8 cellular contexts compared by ENCODE assay signal in the genomic region with DNA sequence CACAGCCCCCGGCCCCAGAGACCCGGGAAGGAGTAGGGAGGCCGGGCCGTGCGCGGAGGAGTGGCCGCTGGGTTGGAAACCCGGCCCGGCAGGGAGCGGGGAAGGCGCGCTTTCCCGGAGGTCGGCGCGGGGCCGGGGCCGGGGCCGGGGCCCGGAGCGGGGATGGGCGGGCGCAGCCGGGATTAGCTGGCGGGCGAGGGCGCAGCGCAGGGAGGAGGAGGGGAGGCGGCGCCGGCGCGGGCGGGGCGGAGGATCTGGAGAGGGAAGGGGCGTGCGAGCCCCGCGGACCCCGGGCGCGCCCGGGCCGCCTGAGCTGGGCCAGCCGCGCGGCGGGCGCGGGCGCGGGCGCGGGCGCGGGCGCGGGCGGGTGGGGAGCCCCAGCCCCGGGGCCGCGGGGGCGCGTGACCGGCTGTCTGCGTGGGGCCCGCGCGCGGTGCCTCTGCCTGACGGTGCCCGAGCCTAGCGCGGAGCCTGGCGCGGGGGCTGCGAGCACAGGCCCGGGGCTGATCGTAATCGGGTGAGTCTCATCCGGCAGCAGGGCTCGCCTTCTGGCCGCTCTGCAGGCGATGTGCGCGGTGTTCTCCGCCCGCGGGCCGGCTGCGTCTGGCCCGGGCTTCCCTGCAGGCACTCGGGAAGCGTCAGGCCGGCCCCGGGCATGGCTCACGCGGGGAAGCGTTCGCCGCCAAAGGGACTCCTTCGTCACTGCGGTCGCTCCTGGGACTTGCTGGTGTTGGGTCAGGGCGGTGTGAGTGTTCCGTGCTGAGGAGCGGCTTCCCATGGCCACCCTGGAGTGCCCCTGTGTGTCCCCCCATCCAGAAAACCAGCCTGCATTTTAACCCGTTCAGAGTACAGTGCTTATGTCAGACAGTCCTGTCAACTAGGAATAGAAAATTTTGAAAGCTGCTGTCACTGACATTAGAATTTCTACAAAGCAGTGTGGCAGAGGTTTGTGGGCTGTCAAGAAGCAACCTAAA. TPM values are rescaled to one million over a fixed set of nuclear protein-coding genes. Genes with fewer than 3 reads are reported as not detected.
DNase-seq lines count a peak whose midpoint lies in the region; ATAC-seq and TF ChIP-seq lines count a peak whose summit lies in the region.

No MANE protein-coding gene starts in this region.

- H3K4me3 ChIP-seq in CD8-positive, alpha-beta memory T cell (ENCODE audit: low read length) = no peak overlapping the region
- H3K4me3 ChIP-seq in neural cell (ENCODE audit: low read length) = peak overlapping the region; percentile 93

- POLR2A ChIA-PET in CD8-positive, alpha-beta memory T cell (lab: Charles Lee) = no interaction called here

- H3K4me1 Mint-ChIP-seq in CD8-positive, alpha-beta memory T cell = peaks cover 5 to 13% (median 11%) of the 10 kb centered on the region in 3 donors
- no peaks in the 10 kb centered on the region for H3K4me1 Mint-ChIP-seq in activated T-helper 2 cell treated with anti-CD3 and anti-CD28 coated beads, Interferon-gamma antibody, Interleukin-2, Interleukin-4, amounts not matched to agents 10 μg/mL and 5 μg/mL and 100 μg/mL, durations not matched to agents 14 hours and 24 hours and 36 hours (ENCODE audit: low read depth)

- peaks cover 14% of the 10 kb centered on the region for H3K27me3 ChIP-seq in CD8-positive, alpha-beta memory T cell (ENCODE audit: insufficient read depth, low read length, poor library complexity, severe bottlenecking)
- H3K27me3 ChIP-seq in neural cell (ENCODE audit: insufficient read depth, low read depth, low read length) = peaks cover 4% of the 10 kb centered on the region

- intact Hi-C loops in activated T-helper 2 cell treated with anti-CD3 and anti-CD28 coated beads, Interferon-gamma antibody, Interleukin-2, Interleukin-4, amounts not matched to agents 10 μg/mL and 5 μg/mL and 100 μg/mL, durations not matched to agents 14 hours and 24 hours and 36 hours (cut with micrococcal nuclease) = loop anchor here (2.0 kb wide), 1 partner anchor 46 kb away; the partner anchor contains the start of gene CYP4V2

- no peak for TF ChIP-seq CTCF in neural cell (IDR thresholded peaks at IDR 0.05; ENCODE audit: poor library complexity, severe bottlenecking)

- H3K27ac Mint-ChIP-seq in CD8-positive, alpha-beta memory T cell = peak overlapping the region in 1 of 8 donors; percentile 24
- no peak overlapping the region for H3K27ac Mint-ChIP-seq in activated T-helper 2 cell treated with anti-CD3 and anti-CD28 coated beads, Interferon-gamma antibody, Interleukin-2, Interleukin-4, amounts not matched to agents 10 μg/mL and 5 μg/mL and 100 μg/mL, durations not matched to agents 14 hours and 24 hours and 36 hours

- peak overlapping the region; percentile 76 for H2AFZ ChIP-seq in neural cell (ENCODE audit: low read depth, low read length)

- peak overlapping the region; percentile 62 for H3K4me2 ChIP-seq in neural cell (ENCODE audit: low read length)

- peaks cover 4% of the 10 kb centered on the region for H3K4me1 ChIP-seq in CD8-positive, alpha-beta memory T cell (ENCODE audit: insufficient read depth, low read length)

- H3K9me3 ChIP-seq in CD8-positive, alpha-beta memory T cell (ENCODE audit: low read length) = no peaks in the 10 kb centered on the region
- H3K9me3 ChIP-seq in neural cell (ENCODE audit: low read length) = no peaks in the 10 kb centered on the region

- H3K27ac ChIP-seq in CD8-positive, alpha-beta memory T cell (ENCODE audit: low read depth, low read length) = no peak overlapping the region
- H3K27ac ChIP-seq in neural cell (ENCODE audit: low read length) = peak overlapping the region; percentile 36

- CTCF ChIA-PET in CD8-positive, alpha-beta memory T cell (lab: Charles Lee) = interaction anchor here (0.8 kb wide), 1 partner anchor 10 kb away, joined by 3 read pairs; no protein-coding TSS in a partner anchor

- TF ChIP-seq RAD21 in neural cell (conservative IDR thresholded peaks at IDR 0.05) = peak; percentile 11

- peak; percentile 45 for TF ChIP-seq EP300 in neural cell (conservative IDR thresholded peaks at IDR 0.05; ENCODE audit: poor library complexity, severe bottlenecking)

- H3K9ac ChIP-seq in neural cell (ENCODE audit: low read length) = peak overlapping the region; percentile 78

- H3K4me3 Mint-ChIP-seq in CD8-positive, alpha-beta memory T cell = peak overlapping the region; percentile 54 to 83 (median 73)
- peak overlapping the region; percentile 72 for H3K4me3 Mint-ChIP-seq in activated T-helper 2 cell treated with anti-CD3 and anti-CD28 coated beads, Interferon-gamma antibody, Interleukin-2, Interleukin-4, amounts not matched to agents 10 μg/mL and 5 μg/mL and 100 μg/mL, durations not matched to agents 14 hours and 24 hours and 36 hours (ENCODE audit: low read depth)

- H3F3A ChIP-seq in neural cell (ENCODE audit: insufficient read depth, low read length, poor library complexity, severe bottlenecking) = no peaks in the 10 kb centered on the region

- ATAC-seq in GM19438 (IDR thresholded peaks at IDR 0.05; ENCODE audit: low read depth, unreplicated experiment) (peak; percentile 48), GM19328 (IDR thresholded peaks at IDR 0.05; ENCODE audit: unreplicated experiment) (no peak)

- no peak for DNase-seq in CD8-positive, alpha-beta memory T cell
- DNase-seq in HT-29 (ENCODE audit: low spot score) = peak; percentile 38
- DNase-seq in activated T-helper 2 cell treated with anti-CD3 and anti-CD28 coated beads, Interferon-gamma antibody, Interleukin-2, Interleukin-4, amounts not matched to agents 10 μg/mL and 5 μg/mL and 100 μg/mL, durations not matched to agents 14 hours and 24 hours and 36 hours (ENCODE audit: low spot score) = no peak
- peak; percentile 45 for DNase-seq in foreskin melanocyte
- no peak for DNase-seq in DMS114 treated with DMSO at 0.1 percent for 48 hours (lab: John Stamatoyannopoulos, UW; ENCODE audit: unreplicated experiment)

- no peaks in the 10 kb centered on the region for H4K20me1 ChIP-seq in neural cell (ENCODE audit: insufficient read depth)

- H3K9me3 Mint-ChIP-seq in CD8-positive, alpha-beta memory T cell = no peaks in the 10 kb centered on the region
- no peaks in the 10 kb centered on the region for H3K9me3 Mint-ChIP-seq in activated T-helper 2 cell treated with anti-CD3 and anti-CD28 coated beads, Interferon-gamma antibody, Interleukin-2, Interleukin-4, amounts not matched to agents 10 μg/mL and 5 μg/mL and 100 μg/mL, durations not matched to agents 14 hours and 24 hours and 36 hours

- H3K27me3 Mint-ChIP-seq in CD8-positive, alpha-beta memory T cell = peaks cover 30 to 54% of the 10 kb centered on the region in 2 donors
- peaks cover 46% of the 10 kb centered on the region for H3K27me3 Mint-ChIP-seq in activated T-helper 2 cell treated with anti-CD3 and anti-CD28 coated beads, Interferon-gamma antibody, Interleukin-2, Interleukin-4, amounts not matched to agents 10 μg/mL and 5 μg/mL and 100 μg/mL, durations not matched to agents 14 hours and 24 hours and 36 hours (ENCODE audit: low read depth)

- H3K9me2 ChIP-seq in neural cell (ENCODE audit: insufficient read depth, low read length) = no peaks in the 10 kb centered on the region

- no peaks in the 10 kb centered on the region for H3K79me2 ChIP-seq in neural cell (replicated peaks; ENCODE audit: insufficient read depth, low read length)

- H3K36me3 Mint-ChIP-seq in CD8-positive, alpha-beta memory T cell = no peaks in the 10 kb centered on the region
- H3K36me3 Mint-ChIP-seq in activated T-helper 2 cell treated with anti-CD3 and anti-CD28 coated beads, Interferon-gamma antibody, Interleukin-2, Interleukin-4, amounts not matched to agents 10 μg/mL and 5 μg/mL and 100 μg/mL, durations not matched to agents 14 hours and 24 hours and 36 hours (ENCODE audit: low read depth) = no peaks in the 10 kb centered on the region

- no peaks in the 10 kb centered on the region for H3K36me3 ChIP-seq in CD8-positive, alpha-beta memory T cell (ENCODE audit: insufficient read depth, low read length)
- H3K36me3 ChIP-seq in neural cell (ENCODE audit: insufficient read depth, low read length) = no peaks in the 10 kb centered on the region

TF ChIP-seq in neural cell, 6 proteins besides CTCF, POLR2A, EP300 and RAD21 (continues in another document):
- TF ChIP-seq TAF1 (IDR thresholded peaks at IDR 0.05; ENCODE audit: low read depth) = peak; percentile 68

RNA-seq across cellular contexts. Expression of gene FAM149A, which starts 40.4 kb away (rescaled TPM):
- total RNA-seq in CD8-positive, alpha-beta memory T cell = under 1 TPM; 0.46 to 0.80 TPM
- polyA plus RNA-seq in CD8-positive, alpha-beta memory T cell = 0.31 TPM
- total RNA-seq in HT-29 (2014; rRNA removed; shearing (Covaris generic)) = 24.1 and 26.6 TPM in 2 replicates
- total RNA-seq in activated T-helper 2 cell treated with anti-CD3 and anti-CD28 coated beads, Interferon-gamma antibody, Interleukin-2, Interleukin-4, amounts not matched to agents 10 μg/mL and 5 μg/mL and 100 μg/mL, durations not matched to agents 14 hours and 24 hours and 36 hours = 0.30 and 0.60 TPM in 2 replicates
- polyA plus RNA-seq in neural cell = 9.1 and 12.2 TPM in 2 replicates
- 8.5 and 9.0 TPM in 2 replicates for polyA minus RNA-seq in neural cell

RNA-seq across cellular contexts. Expression of gene CYP4V2, which starts 46.5 kb away (rescaled TPM):
- total RNA-seq in CD8-positive, alpha-beta memory T cell = 10 to 100 TPM; 10.9 to 11.8 TPM
- 30.1 TPM for polyA plus RNA-seq in CD8-positive, alpha-beta memory T cell
- 4.0 and 5.7 TPM in 2 replicates for total RNA-seq in HT-29 (2014; rRNA removed; shearing (Covaris generic))
- 8.5 and 8.9 TPM in 2 replicates for total RNA-seq in activated T-helper 2 cell treated with anti-CD3 and anti-CD28 coated beads, Interferon-gamma antibody, Interleukin-2, Interleukin-4, amounts not matched to agents 10 μg/mL and 5 μg/mL and 100 μg/mL, durations not matched to agents 14 hours and 24 hours and 36 hours
- polyA plus RNA-seq in neural cell = 5.6 and 5.8 TPM in 2 replicates
- 3.4 and 3.7 TPM in 2 replicates for polyA minus RNA-seq in neural cell

Comparison
In these comparisons a context has a peak if more than half of its experiments do, and no peak if none do; other contexts are left out.
1. DNase-seq: peak in HT-29 (single experiment) and foreskin melanocyte (single experiment); none in CD8-positive, alpha-beta memory T cell (0 of 5), activated T-helper 2 cell treated with anti-CD3 and anti-CD28 coated beads, Interferon-gamma antibody, Interleukin-2, Interleukin-4, amounts not matched to agents 10 μg/mL and 5 μg/mL and 100 μg/mL, durations not matched to agents 14 hours and 24 hours and 36 hours (single experiment) and DMS114 treated with DMSO at 0.1 percent for 48 hours (single experiment).
2. RNA of gene FAM149A, which starts 40.4 kb away (total RNA-seq): 24.1 to 26.6 TPM in HT-29; 0.46 to 0.80 TPM in CD8-positive, alpha-beta memory T cell and 0.30 to 0.60 TPM in activated T-helper 2 cell treated with anti-CD3 and anti-CD28 coated beads, Interferon-gamma antibody, Interleukin-2, Interleukin-4, amounts not matched to agents 10 μg/mL and 5 μg/mL and 100 μg/mL, durations not matched to agents 14 hours and 24 hours and 36 hours; every median in the first group is over 10 times any median in the second.